26 cellular contexts compared by ENCODE assay signal in genomic region chr16:5951486-5951885, GRCh38.
"Had no signal": no experiment of that assay in that cellular context is flagged by ENCODE, and none has a peak within 500 bp of the region (broad histone marks: within the 10 kb centered on the region; RNA-seq: fewer than 3 reads in every experiment).

No MANE protein-coding gene starts in this region.

- H3K4me3 ChIP-seq: heart right ventricle, left lung, lung, pancreas, prostate gland, skin epidermis, suprapubic skin, thoracic aorta, tibial artery, upper lobe of right lung had no signal

- H3K36me3 ChIP-seq: heart right ventricle, left lung, pancreas, prostate gland, suprapubic skin, thoracic aorta, tibial artery, upper lobe of right lung had no signal

- ATAC-seq: heart right ventricle; left colon; left lung; naive thymus-derived CD8-positive, alpha-beta T cell; pancreas; right cardiac atrium; sciatic nerve; stimulated activated effector memory CD8-positive, alpha-beta T cell treated with anti-CD3 and anti-CD28 coated beads, Interleukin-12 subunit alpha, Interleukin-12 subunit beta, amount 100 ng/mL, for 72 hours; upper lobe of right lung had no signal

- H3K27me3 ChIP-seq: heart right ventricle, left lung, pancreas, suprapubic skin, tibial artery, upper lobe of right lung had no signal

- H3K9me3 ChIP-seq: pancreas, prostate gland, thoracic aorta, tibial artery, upper lobe of right lung had no signal

- H3K27ac ChIP-seq: heart right ventricle, left lung, pancreas, prostate gland, skin epidermis, suprapubic skin, thoracic aorta, tibial artery, upper lobe of right lung had no signal

- H3K4me1 ChIP-seq: heart right ventricle, left lung, pancreas, prostate gland, suprapubic skin, tibial artery, upper lobe of right lung had no signal

- DNase-seq: heart right ventricle; hippocampal formation; kidney glomerular epithelial cell; left colon; left lung; naive thymus-derived CD8-positive, alpha-beta T cell; nucleus accumbens; pancreas; posterior cingulate gyrus; retina; right cardiac atrium; stimulated activated CD4-positive, alpha-beta T cell treated with anti-CD3 and anti-CD28 coated beads, Interleukin-12 subunit alpha, Interleukin-12 subunit beta, amount 100 ng/mL, for 4 hours; stimulated activated CD4-positive, alpha-beta T cell treated with anti-CD3 and anti-CD28 coated beads, Interleukin-15, amount 100 ng/mL, for 24 hours; stimulated activated CD4-positive, alpha-beta T cell treated with anti-CD3 and anti-CD28 coated beads, Interleukin-2, amount 100 ng/mL, for 24 hours; stimulated activated CD4-positive, alpha-beta T cell treated with anti-CD3 and anti-CD28 coated beads, Interleukin-4, amount 100 ng/mL, for 1 hour; stimulated activated naive CD4-positive, alpha-beta T cell; tibial artery; trophoblast cell; upper lobe of right lung had no signal
